In the genomic region with DNA sequence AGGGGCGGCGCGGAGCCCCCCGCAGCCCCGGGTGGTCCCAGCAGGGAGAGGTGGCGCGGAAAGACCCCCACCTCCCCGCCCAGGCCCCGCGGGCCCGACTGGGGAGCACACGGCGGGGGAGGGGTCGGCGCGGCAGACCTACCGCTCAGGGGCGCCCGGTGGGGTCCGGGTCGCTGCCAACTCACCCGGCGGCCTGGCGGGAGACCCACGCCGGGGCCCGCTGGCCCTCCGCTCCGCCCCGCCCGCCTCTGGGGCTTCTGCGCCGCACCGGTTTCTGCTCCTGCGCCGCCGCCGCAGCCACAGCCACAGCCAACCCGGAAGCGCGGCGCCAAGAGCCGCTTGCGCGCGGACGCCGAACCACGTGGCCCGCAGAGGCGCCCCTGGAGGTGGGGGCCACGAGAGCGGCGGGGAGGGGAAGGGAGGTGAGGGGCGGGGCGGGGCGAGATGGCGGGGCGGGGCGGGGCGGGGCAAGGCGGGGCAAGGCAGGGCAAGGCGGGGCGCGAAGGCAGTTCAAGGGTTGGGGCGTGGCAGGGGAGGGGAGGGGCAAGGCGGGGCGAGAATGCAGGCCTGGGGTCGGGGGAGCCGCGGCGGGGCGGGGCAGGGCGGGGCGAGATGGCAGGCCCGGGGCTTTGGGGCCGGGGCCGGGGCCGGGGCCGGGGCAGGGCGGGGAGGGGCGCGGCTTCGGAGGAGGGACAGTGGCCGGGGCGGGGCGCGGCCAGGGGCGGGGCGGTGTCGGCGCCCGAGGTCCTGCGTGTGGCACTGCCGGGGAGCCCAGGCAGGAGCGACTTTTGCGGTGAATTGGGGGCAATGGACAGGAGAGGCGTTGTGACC, we compare ENCODE assay signal across 8 cellular contexts.
A peak's percentile ranks its signal among the peaks of the same experiment; 100 is the strongest.
DNase-seq lines count a peak whose midpoint lies in the region; ATAC-seq and TF ChIP-seq lines count a peak whose summit lies in the region.

A gene (minus strand): TSS at position 307 of the 831 bp plus-strand sequence. CDS start 1,193 bp downstream, outside the sequence.

- no peak for TF ChIP-seq CTCF in retinal pigment epithelial cell (conservative IDR thresholded peaks at IDR 0.05; ENCODE audit: low read depth, low read length)

- DNase-seq in NCI-H510A treated with DMSO at 0.1 percent for 48 hours (lab: John Stamatoyannopoulos, UW) (peak; percentile 36), NCI-H510A (lab: John Stamatoyannopoulos, UW) (no peak), NCI-H2081 (lab: John Stamatoyannopoulos, UW) (peak; percentile 64 to 66), T1000 (lab: John Stamatoyannopoulos, UW) (peak; percentile 82), astrocyte of the hippocampus (ENCODE audit: low read depth, low spot score) (peak; percentile 96), hippocampal formation (lab: John Stamatoyannopoulos, UW) (peak; percentile 81 to 88), retinal pigment epithelial cell (ENCODE audit: low read depth) (peak; percentile 48)

- H3K4me3 ChIP-seq in retinal pigment epithelial cell (ENCODE audit: low read length) = peak within 1 kb of the TSS; percentile 66

- ATAC-seq in HG02981 (IDR thresholded peaks at IDR 0.05; ENCODE audit: unreplicated experiment) = peak; percentile 89
